28 cellular contexts compared by ENCODE assay signal in genomic region chr11:26717761-26718160, GRCh38. TPM values are rescaled to one million over a fixed set of nuclear protein-coding genes. Genes with fewer than 3 reads are reported as not detected.
"Had no signal": no experiment of that assay in that cellular context is flagged by ENCODE, and none has a peak within 500 bp of the region (broad histone marks: within the 10 kb centered on the region; RNA-seq: fewer than 3 reads in every experiment).

No MANE protein-coding gene starts in this region.

- H3K9me3 ChIP-seq: MG63, SJCRH30 had no signal

- H3K36me3 ChIP-seq: MG63, SJCRH30 had no signal

- H3K27me3 ChIP-seq: MG63, SJCRH30 had no signal

- DNase-seq: IMR-90; Karpas-422; KG1; MG63; NCI-H1092; NCI-H1105 treated with DMSO at 0.1 percent for 48 hours; NCI-H1417 treated with DMSO at 0.1 percent for 48 hours; NCI-H146; NCI-H1694 treated with DMSO at 0.1 percent for 48 hours; NCI-H1930; NCI-H2081; NCI-H2107; NCI-H2227 treated with DMSO at 0.1 percent for 48 hours; NCI-H524; NCI-H526 treated with DMSO at 0.1 percent for 48 hours; NCI-H748 treated with DMSO at 0.1 percent for 48 hours; NK-92 treated with Interleukin-12 subunit alpha and Interleukin-12 subunit beta, amount 100 ng/mL, for 24 hours; PC-3; SHP77 treated with DMSO at 0.1 percent for 48 hours; SJCRH30 had no signal

- H3K27ac ChIP-seq: HL-60, SJCRH30 had no signal

- FAIRE-seq: HepG2 had no signal

- H3K4me3 ChIP-seq: MG63, SJCRH30 had no signal

- ATAC-seq: HepG2, Panc1, PC-3, Right ventricle myocardium inferior, SK-N-SH treated with all-trans-retinoic acid at 6 μM for 48 hours had no signal

RNA-seq across cellular contexts. Expression of gene SLC5A12, which starts 4.1 kb away (rescaled TPM):
- total RNA-seq: HepG2, IMR-90, NCI-H460, OCI-LY7, PC-3, Right ventricle myocardium inferior, RPMI7951 had no signal
- polyA plus RNA-seq: HepG2, IMR-90 had no signal
